Comparison of ENCODE assay signal across 16 cellular contexts in genomic region chr1:27381976-27382762, GRCh38. TPM values are rescaled to one million over a fixed set of nuclear protein-coding genes. Genes with fewer than 3 reads are reported as not detected.
"Had no signal": no experiment of that assay in that cellular context is flagged by ENCODE, and none has a peak within 500 bp of the region (broad histone marks: within the 10 kb centered on the region; RNA-seq: fewer than 3 reads in every experiment).

No MANE protein-coding gene starts in this region.

- H3K4me3 Mint-ChIP-seq: activated naive CD4-positive, alpha-beta T cell treated with anti-CD3 and anti-CD28 coated beads, Interleukin-2, amount 10 ng/mL, durations not matched to agents 7 days and 5 days; activated T-cell treated with anti-CD3 and anti-CD28 coated beads, Interleukin-2, amount 50 U/mL, for 4 hours; naive thymus-derived CD8-positive, alpha-beta T cell; stimulated activated naive CD8-positive, alpha-beta T cell treated with anti-CD3 and anti-CD28 coated beads, Interleukin-15, Interleukin-2, amounts not matched to agents 100 ng/mL and 50 ng/mL, for 24 hours; T-helper 1 cell treated with Interleukin-12 subunit alpha and Interleukin-12 subunit beta and Interleukin-4 antibody, amounts not matched to agents 30 μg/mL and 1 μg/mL, for 36 hours had no signal

- H3K27me3 ChIP-seq: ascending aorta had no signal

- H3K4me1 Mint-ChIP-seq: activated naive CD4-positive, alpha-beta T cell treated with anti-CD3 and anti-CD28 coated beads, Interleukin-2, amount 10 ng/mL, durations not matched to agents 7 days and 5 days had no signal

- H3K27ac ChIP-seq: ascending aorta, coronary artery, sigmoid colon had no signal

- H3K4me1 ChIP-seq: ascending aorta had no signal

- H3K9me3 Mint-ChIP-seq: activated naive CD4-positive, alpha-beta T cell treated with anti-CD3 and anti-CD28 coated beads, Interleukin-2, amount 10 ng/mL, durations not matched to agents 7 days and 5 days; activated T-cell treated with anti-CD3 and anti-CD28 coated beads, Interleukin-2, amount 50 U/mL, for 4 hours; naive thymus-derived CD8-positive, alpha-beta T cell; stimulated activated naive CD8-positive, alpha-beta T cell treated with anti-CD3 and anti-CD28 coated beads, Interleukin-15, Interleukin-2, amounts not matched to agents 100 ng/mL and 50 ng/mL, for 24 hours; T-helper 1 cell treated with Interleukin-12 subunit alpha and Interleukin-12 subunit beta and Interleukin-4 antibody, amounts not matched to agents 30 μg/mL and 1 μg/mL, for 36 hours had no signal

- DNase-seq: activated CD4-positive, alpha-beta T cell treated with anti-CD3 and anti-CD28 coated beads, Interleukin-2, amount 50 U/mL, for 1 hour; activated CD4-positive, CD25-positive, alpha-beta regulatory T cell treated with anti-CD3 and anti-CD28 coated beads, Interleukin-2, amount 50 U/mL, for 72 hours; activated CD8-positive, alpha-beta memory T cell treated with anti-CD3 and anti-CD28 coated beads, Interleukin-2, amount 50 U/mL, for 4 hours; activated effector memory CD4-positive, alpha-beta T cell treated with Interleukin-2 at 50 U/mL for 16 hours; activated naive CD4-positive, alpha-beta T cell treated with anti-CD3 and anti-CD28 coated beads, Interleukin-2, amount 10 ng/mL, durations not matched to agents 7 days and 5 days; activated T-cell treated with anti-CD3 and anti-CD28 coated beads, Interleukin-2, amount 50 U/mL, for 4 hours; effector CD4-positive, alpha-beta T cell; naive thymus-derived CD8-positive, alpha-beta T cell; sigmoid colon; trophoblast cell had no signal

- H3K9me3 ChIP-seq: ascending aorta, sigmoid colon had no signal

- H3K4me3 ChIP-seq: ascending aorta, coronary artery, sigmoid colon had no signal

- H3K27ac Mint-ChIP-seq: activated naive CD4-positive, alpha-beta T cell treated with anti-CD3 and anti-CD28 coated beads, Interleukin-2, amount 10 ng/mL, durations not matched to agents 7 days and 5 days; stimulated activated naive CD8-positive, alpha-beta T cell treated with anti-CD3 and anti-CD28 coated beads, Interleukin-15, Interleukin-2, amounts not matched to agents 100 ng/mL and 50 ng/mL, for 24 hours; T-helper 1 cell treated with Interleukin-12 subunit alpha and Interleukin-12 subunit beta and Interleukin-4 antibody, amounts not matched to agents 30 μg/mL and 1 μg/mL, for 36 hours had no signal

- H3K36me3 Mint-ChIP-seq: activated naive CD4-positive, alpha-beta T cell treated with anti-CD3 and anti-CD28 coated beads, Interleukin-2, amount 10 ng/mL, durations not matched to agents 7 days and 5 days; naive thymus-derived CD8-positive, alpha-beta T cell had no signal

- H3K36me3 ChIP-seq: ascending aorta, sigmoid colon had no signal

RNA-seq across cellular contexts. Expression of gene CD164L2, which starts 1.0 kb away (rescaled TPM):
- total RNA-seq: activated T-cell treated with anti-CD3 and anti-CD28 coated beads, Interleukin-2, amount 50 U/mL, for 4 hours; ascending aorta; glomerular endothelial cell; naive thymus-derived CD8-positive, alpha-beta T cell; sigmoid colon; temporal lobe had no signal

RNA-seq across cellular contexts. Expression of gene FCN3, which starts 7.5 kb away (rescaled TPM):
- total RNA-seq: glomerular endothelial cell; naive thymus-derived CD8-positive, alpha-beta T cell had no signal

RNA-seq across cellular contexts. Expression of gene GPR3, which starts 10.3 kb away (rescaled TPM):
- total RNA-seq: naive thymus-derived CD8-positive, alpha-beta T cell had no signal
